ENCODE assay signal across 9 cellular contexts in genomic region chr3:16060945-16061344, GRCh38.
A peak's percentile ranks its signal among the peaks of the same experiment; 100 is the strongest.
DNase-seq lines count a peak whose midpoint lies in the region; ATAC-seq and TF ChIP-seq lines count a peak whose summit lies in the region.
"Had no signal": no experiment of that assay in that cellular context is flagged by ENCODE, and none has a peak within 500 bp of the region (broad histone marks: within the 10 kb centered on the region; RNA-seq: fewer than 3 reads in every experiment).

No MANE protein-coding gene starts in this region.

- no peaks in the 10 kb centered on the region for H3K36me3 ChIP-seq in sigmoid colon
- no peaks in the 10 kb centered on the region for H3K36me3 ChIP-seq in CD4-positive, alpha-beta memory T cell (ENCODE audit: insufficient read depth, low read length)

- intact Hi-C loops in sigmoid colon (cut with DNase I), result no loop called here
- intact Hi-C loops in CD4-positive, alpha-beta memory T cell (cut with micrococcal nuclease), result no loop called here

- peaks cover 0 to 3% (median 0%) of the 10 kb centered on the region in 8 donors for H3K9me3 Mint-ChIP-seq in CD4-positive, alpha-beta memory T cell
- H3K9me3 Mint-ChIP-seq in effector memory CD8-positive, alpha-beta T cell, result no peaks in the 10 kb centered on the region

- ATAC-seq in effector memory CD8-positive, alpha-beta T cell (replicated peaks), result no peak

- in situ Hi-C loops in astrocyte of the spinal cord (cut with HindIII; ENCODE audit: low sequenced_read_pairs), result no loop called here

- no peaks in the 10 kb centered on the region for H3K9me3 ChIP-seq in sigmoid colon
- H3K9me3 ChIP-seq in CD4-positive, alpha-beta memory T cell (ENCODE audit: control insufficient read depth in 1 of 2, low read length in 2 of 2), result no peaks in the 10 kb centered on the region

- DNase-seq in Daoy (ENCODE audit: low read depth) (peak; percentile 79), astrocyte of the spinal cord (ENCODE audit: low read depth, low spot score) (peak; percentile 93), hepatic stellate cell (ENCODE audit: low spot score) (peak; percentile 77), sigmoid colon (peak; percentile 86), cortex of kidney (lab: John Stamatoyannopoulos, UW) (no peak)
- no peak for DNase-seq in stimulated activated CD4-positive, alpha-beta T cell treated with anti-CD3 and anti-CD28 coated beads, Interleukin-4, amount 100 ng/mL, for 24 hours
- no peak for DNase-seq in CD4-positive, alpha-beta memory T cell
- no peak for DNase-seq in effector memory CD8-positive, alpha-beta T cell
- DNase-seq: RPMI8226 had no signal

- TF ChIP-seq CTCF in astrocyte of the spinal cord (IDR thresholded peaks at IDR 0.05; ENCODE audit: low read depth, low read length) (no peak), sigmoid colon (IDR thresholded peaks at IDR 0.05) (no peak)

- peaks cover 3 to 21% of the 10 kb centered on the region in 2 donors for H3K27me3 Mint-ChIP-seq in CD4-positive, alpha-beta memory T cell
- H3K27me3 Mint-ChIP-seq in effector memory CD8-positive, alpha-beta T cell, result peaks cover 32 to 57% of the 10 kb centered on the region in 2 donors

- 53 to 69% methylated on average over 1 of the region's 1 CpG for WGBS in sigmoid colon, 2 donors

- H3K4me1 Mint-ChIP-seq in CD4-positive, alpha-beta memory T cell, result peaks cover 0 to 3% (median 0%) of the 10 kb centered on the region in 4 donors
- no peaks in the 10 kb centered on the region for H3K4me1 Mint-ChIP-seq in effector memory CD8-positive, alpha-beta T cell (ENCODE audit: low read depth in 2 of 2)

- no peak overlapping the region for H3K4me3 Mint-ChIP-seq in CD4-positive, alpha-beta memory T cell
- no peak overlapping the region for H3K4me3 Mint-ChIP-seq in effector memory CD8-positive, alpha-beta T cell

- H3K36me3 Mint-ChIP-seq in CD4-positive, alpha-beta memory T cell, result peaks cover 0 to 4% of the 10 kb centered on the region in 2 donors
- H3K36me3 Mint-ChIP-seq in effector memory CD8-positive, alpha-beta T cell (ENCODE audit: insufficient read depth), result no peaks in the 10 kb centered on the region

- H3K4me1 ChIP-seq in sigmoid colon, result peaks cover 0 to 35% (median 29%) of the 10 kb centered on the region in 4 donors
- H3K4me1 ChIP-seq in CD4-positive, alpha-beta memory T cell (ENCODE audit: insufficient read depth, low read length), result no peaks in the 10 kb centered on the region

- peak overlapping the region; percentile 70 to 84 (median 72) for H3K27ac ChIP-seq in sigmoid colon
- no peak overlapping the region for H3K27ac ChIP-seq in CD4-positive, alpha-beta memory T cell (ENCODE audit: low read depth, low read length)

- TF ChIP-seq POLR2A in sigmoid colon (IDR thresholded peaks at IDR 0.05), result no peak

- POLR2A ChIA-PET in CD4-positive, alpha-beta memory T cell (lab: Charles Lee; ENCODE audit: partially characterized antibody), result no interaction called here

- H3K27ac Mint-ChIP-seq in CD4-positive, alpha-beta memory T cell, result no peak overlapping the region
- H3K27ac Mint-ChIP-seq in effector memory CD8-positive, alpha-beta T cell, result no peak overlapping the region

- CTCF ChIA-PET in CD4-positive, alpha-beta memory T cell (lab: Charles Lee; ENCODE audit: partially characterized antibody), result interaction anchor here (0.8 kb wide), 1 partner anchor 12 kb away, joined by 3 read pairs; no protein-coding TSS in a partner anchor

- H3K4me3 ChIP-seq in astrocyte of the spinal cord (ENCODE audit: low read depth, low read length), result no peak overlapping the region
- H3K4me3 ChIP-seq in sigmoid colon, result no peak overlapping the region
- H3K4me3 ChIP-seq in CD4-positive, alpha-beta memory T cell (ENCODE audit: low read length in 2 of 2), result no peak overlapping the region

- H3K27me3 ChIP-seq in sigmoid colon, result no peaks in the 10 kb centered on the region
- no peaks in the 10 kb centered on the region for H3K27me3 ChIP-seq in CD4-positive, alpha-beta memory T cell (ENCODE audit: insufficient read depth, low read length)

- no peak for TF ChIP-seq EP300 in sigmoid colon (IDR thresholded peaks at IDR 0.05)

Comparison
In these comparisons a context has a peak if more than half of its experiments do, and no peak if none do; other contexts are left out.
1. DNase-seq: peak in Daoy (single experiment), astrocyte of the spinal cord (single experiment), hepatic stellate cell (single experiment) and sigmoid colon (single experiment); none in stimulated activated CD4-positive, alpha-beta T cell treated with anti-CD3 and anti-CD28 coated beads, Interleukin-4, amount 100 ng/mL, for 24 hours (single experiment), CD4-positive, alpha-beta memory T cell (0 of 5), cortex of kidney (single experiment) and effector memory CD8-positive, alpha-beta T cell (0 of 3).